In the genomic region with DNA sequence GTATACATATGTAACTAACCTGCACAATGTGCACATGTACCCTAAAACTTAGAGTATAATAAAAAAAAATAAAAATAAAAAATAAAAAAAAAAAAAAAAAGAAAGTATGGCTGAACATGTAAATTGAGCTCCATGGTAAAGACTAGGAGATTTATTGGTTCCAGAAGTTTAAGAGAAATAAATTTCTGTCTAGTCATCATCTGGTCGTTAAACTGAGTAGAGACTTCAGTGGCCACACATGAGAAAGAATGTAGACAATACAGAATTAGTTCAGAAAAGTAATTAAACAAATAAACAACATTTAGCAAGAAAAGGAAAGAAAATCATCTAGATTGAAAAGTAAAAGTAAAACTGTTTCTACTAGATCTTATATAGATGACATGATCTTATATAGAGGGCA, we compare ENCODE assay signal across 18 cellular contexts. TPM values are rescaled to one million over a fixed set of nuclear protein-coding genes. Genes with fewer than 3 reads are reported as not detected.
DNase-seq lines count a peak whose midpoint lies in the region; ATAC-seq, FAIRE-seq and TF ChIP-seq lines count a peak whose summit lies in the region.
"Had no signal": no experiment of that assay in that cellular context is flagged by ENCODE, and none has a peak within 500 bp of the region (broad histone marks: within the 10 kb centered on the region; RNA-seq: fewer than 3 reads in every experiment).

No MANE protein-coding gene starts in this region.

- no peak overlapping the region for H2AFZ ChIP-seq in smooth muscle cell (ENCODE audit: low read depth)

- TF ChIP-seq RAD21 in A549 (conservative IDR thresholded peaks at IDR 0.05 in 1 of 2, IDR thresholded peaks at IDR 0.05 in 1 of 2) = no peak

- H3K36me3 ChIP-seq in smooth muscle cell (ENCODE audit: low read depth) = no peaks in the 10 kb centered on the region
- no peaks in the 10 kb centered on the region for H3K36me3 ChIP-seq in upper lobe of right lung
- H3K36me3 ChIP-seq: BE2C had no signal

- H3K9me3 Mint-ChIP-seq in HFFc6 = no peaks in the 10 kb centered on the region
- H3K9me3 Mint-ChIP-seq in chondrocyte (ENCODE audit: low read depth) = peaks cover 6% of the 10 kb centered on the region

- POLR2A ChIA-PET in A549 (lab: Yijun Ruan, JAX) = no interaction called here

- H3K27ac ChIP-seq in A549 (no peak overlapping the region), smooth muscle cell (ENCODE audit: low read depth) (peak overlapping the region; percentile 97), upper lobe of right lung (no peak overlapping the region)
- H3K27ac ChIP-seq: C4-2B had no signal

- no peak for ATAC-seq in A549
- no peak for ATAC-seq in upper lobe of right lung
- ATAC-seq in HG02678 (IDR thresholded peaks at IDR 0.05; ENCODE audit: unreplicated experiment) = no peak
- ATAC-seq: GM23338 had no signal

- peak overlapping the region; percentile 31 for H3K27ac Mint-ChIP-seq in HFFc6
- peak overlapping the region; percentile 0 for H3K27ac Mint-ChIP-seq in chondrocyte (ENCODE audit: unreplicated experiment)
- H3K27ac Mint-ChIP-seq: CD4-positive, alpha-beta memory T cell had no signal

- H3K79me2 ChIP-seq in smooth muscle cell (ENCODE audit: low read depth) = no peaks in the 10 kb centered on the region

- H3K27me3 Mint-ChIP-seq in HFFc6 (ENCODE audit: insufficient read depth) = no peaks in the 10 kb centered on the region
- no peaks in the 10 kb centered on the region for H3K27me3 Mint-ChIP-seq in chondrocyte (ENCODE audit: low read depth)

- no peaks in the 10 kb centered on the region for H4K20me1 ChIP-seq in smooth muscle cell (ENCODE audit: low read depth)

- H3K4me1 Mint-ChIP-seq in HFFc6 (ENCODE audit: low read depth) (peaks cover 74% of the 10 kb centered on the region), chondrocyte (ENCODE audit: low read depth) (peaks cover 70% of the 10 kb centered on the region)
- H3K4me1 Mint-ChIP-seq: CD4-positive, alpha-beta memory T cell had no signal

- no peaks in the 10 kb centered on the region for H3K27me3 ChIP-seq in smooth muscle cell (ENCODE audit: low read depth)
- no peaks in the 10 kb centered on the region for H3K27me3 ChIP-seq in upper lobe of right lung
- H3K27me3 ChIP-seq: BE2C had no signal

- H3K9me3 ChIP-seq in A549 (no peaks in the 10 kb centered on the region), smooth muscle cell (replicated peaks; ENCODE audit: low read depth) (no peaks in the 10 kb centered on the region), upper lobe of right lung (no peaks in the 10 kb centered on the region)
- H3K9me3 ChIP-seq: BE2C had no signal

- peaks cover 8% of the 10 kb centered on the region for H3F3A ChIP-seq in smooth muscle cell (ENCODE audit: low read depth)

- H3K9ac ChIP-seq in smooth muscle cell (ENCODE audit: low read depth) = no peak overlapping the region

- CTCF ChIA-PET in A549 (lab: Yijun Ruan, JAX) = interaction anchor here (1.3 to 2.1 kb wide), 2 partner anchors 12 to 68 kb away, joined by 3 to 8 read pairs; a partner anchor contains a TSS

- DNase-seq in A549 (ENCODE audit: low read depth in 1 of 2, low spot score in 1 of 2) (no peak), HFFc6 (no peak), chondrocyte (ENCODE audit: low spot score) (no peak), smooth muscle cell (lab: John Stamatoyannopoulos, UW; ENCODE audit: unreplicated experiment) (no peak), upper lobe of right lung (no peak), activated gamma-delta T cell (lab: John Stamatoyannopoulos, UW) (no peak)
- DNase-seq: 8988T; BE2C; CD4-positive, alpha-beta memory T cell; DMS79; EL; H7 had no signal

- 76% methylated on average over 1 of the region's 1 CpG for whole genome bisulfite sequencing in A549 (ENCODE audit: missing lambda C conversion rate)
- 10% methylated on average over 1 of the region's 1 CpG for WGBS in smooth muscle cell (ENCODE audit: low lambda C conversion rate)

- intact Hi-C loops in upper lobe of right lung (cut with DNase I) = no loop called here

- H3K36me3 Mint-ChIP-seq in HFFc6 (ENCODE audit: low read depth) = no peaks in the 10 kb centered on the region; the same call in 1 of the 2 replicates
- H3K36me3 Mint-ChIP-seq in chondrocyte (ENCODE audit: low read depth) = peaks cover 2% of the 10 kb centered on the region
- H3K36me3 Mint-ChIP-seq: CD4-positive, alpha-beta memory T cell had no signal

- no peak for TF ChIP-seq EP300 in A549 (IDR thresholded peaks at IDR 0.05)

- H3K4me1 ChIP-seq in A549 = peaks cover 33% of the 10 kb centered on the region
- peaks cover 21% of the 10 kb centered on the region for H3K4me1 ChIP-seq in smooth muscle cell (ENCODE audit: low read depth)
- no peaks in the 10 kb centered on the region for H3K4me1 ChIP-seq in upper lobe of right lung

- H3K4me2 ChIP-seq in A549 (no peak overlapping the region), smooth muscle cell (peak overlapping the region; percentile 30)
- H3K4me2 ChIP-seq: GM23338 had no signal

- TF ChIP-seq POLR2A in A549 (IDR thresholded peaks at IDR 0.05; ENCODE audit: low read length) = no peak

- H3K4me3 ChIP-seq in A549 (no peak overlapping the region), smooth muscle cell (no peak overlapping the region), upper lobe of right lung (no peak overlapping the region)
- H3K4me3 ChIP-seq: GM23338 had no signal

- H3K4me3 Mint-ChIP-seq in HFFc6 (no peak overlapping the region), chondrocyte (ENCODE audit: unreplicated experiment) (no peak overlapping the region)
- H3K4me3 Mint-ChIP-seq: CD4-positive, alpha-beta memory T cell; GM23338 had no signal

- TF ChIP-seq CTCF in A549 (IDR thresholded peaks at IDR 0.05) (no peak), HFFc6 (IDR thresholded peaks at IDR 0.05) (no peak), chondrocyte (IDR thresholded peaks at IDR 0.05) (no peak), smooth muscle cell (IDR thresholded peaks at IDR 0.05; ENCODE audit: borderline replicate concordance, insufficient read depth, poor library complexity, severe bottlenecking) (no peak), upper lobe of right lung (IDR thresholded peaks at IDR 0.05) (no peak)

- no peak for FAIRE-seq in A549 (lab: Jason Lieb, UNC)
- FAIRE-seq: G401.6, GM12891 had no signal

TF ChIP-seq in A549, 52 proteins besides CTCF, POLR2A, EP300 and RAD21:
- TF ChIP-seq MYC (IDR thresholded peaks at IDR 0.05; ENCODE audit: borderline replicate concordance, low read length) (no peak), CHD4 (IDR thresholded peaks at IDR 0.05; ENCODE audit: borderline replicate concordance) (no peak), CBX8 (IDR thresholded peaks at IDR 0.05) (no peak), MAFK (IDR thresholded peaks at IDR 0.05; ENCODE audit: partially characterized antibody) (peak; percentile 35), GATA3 (IDR thresholded peaks at IDR 0.05; ENCODE audit: borderline replicate concordance) (no peak)

RNA-seq across cellular contexts. Expression of a gene that starts 12.4 kb away (rescaled TPM):
- 3.6 and 4.1 TPM in 2 replicates for polyA plus RNA-seq in A549 (2011; rRNA removed)
- 0.59 and 0.63 TPM in 2 replicates for polyA plus RNA-seq in A549 (2012; cell fraction: cytosol; rRNA removed)
- 0.64 and 0.94 TPM in 2 replicates for polyA plus RNA-seq in A549 (2012; cell fraction: nucleus; rRNA removed)
- polyA plus RNA-seq in A549 (2017; fragmentation: RNase III; extraction: RNeasy Plus Mini Kit Qiagen cat#74134 plus additional on column Dnase treatment) = 0.68 to 2.3 TPM (median 1.4 TPM) in 3 replicates
- polyA minus RNA-seq in A549 (2011; rRNA and poly(A)+ RNA removed) = 1.8 and 2.2 TPM in 2 replicates
- total RNA-seq in HFFc6 (2021; fragmentation: NEBNext Ultra II Directional; extraction: Animal tissue kit (Norgen Biotek cat#: 25700)) = 10 to 100 TPM in 1 of 6 experiments, 1 to 10 TPM in 5; 4.6 to 10.5 (median 5.0) TPM
- total RNA-seq in chondrocyte = 7.4 to 23.2 TPM (median 22.3 TPM) in 3 replicates
- total RNA-seq in smooth muscle cell = 36.7 and 52.8 TPM in 2 replicates
- 39.6 and 67.5 TPM in 2 replicates for polyA plus RNA-seq in smooth muscle cell
- 0.61 TPM for total RNA-seq in upper lobe of right lung
- total RNA-seq: CD4-positive, alpha-beta memory T cell; GM23338; H7; HT1080 had no signal
- polyA plus RNA-seq: CD4-positive, alpha-beta memory T cell; GM23338 had no signal
